In genomic region chr2:217849154-217849553, GRCh38 we compare ENCODE assay signal across 18 cellular contexts.
A peak's percentile ranks its signal among the peaks of the same experiment; 100 is the strongest.
DNase-seq lines count a peak whose midpoint lies in the region; ATAC-seq, FAIRE-seq and TF ChIP-seq lines count a peak whose summit lies in the region.
"Had no signal": no experiment of that assay in that cellular context is flagged by ENCODE, and none has a peak within 500 bp of the region (broad histone marks: within the 10 kb centered on the region; RNA-seq: fewer than 3 reads in every experiment).

No MANE protein-coding gene starts in this region.

- no peaks in the 10 kb centered on the region for H3K79me1 ChIP-seq in mesendoderm (ENCODE audit: low read length)

- no peak overlapping the region for H4K5ac ChIP-seq in mesendoderm (ENCODE audit: low read length)

- H3K18ac ChIP-seq in mesendoderm (ENCODE audit: low read length), result no peak overlapping the region

- no peak overlapping the region for H2BK120ac ChIP-seq in mesendoderm (ENCODE audit: low read depth, low read length)

- H3K4me1 ChIP-seq in astrocyte (ENCODE audit: insufficient read depth, low read length) (peaks cover 42% of the 10 kb centered on the region), muscle layer of colon (ENCODE audit: insufficient read depth, low read length) (peaks cover 89% of the 10 kb centered on the region), suprapubic skin (peaks cover 70% of the 10 kb centered on the region), mesendoderm (ENCODE audit: control insufficient read depth, low read depth, low read length) (no peaks in the 10 kb centered on the region)

- H2BK5ac ChIP-seq in mesendoderm (ENCODE audit: low read length), result no peak overlapping the region

- peak; percentile 61 for DNase-seq in GM03348 (ENCODE audit: low spot score)
- DNase-seq in astrocyte (ENCODE audit: low read depth), result no peak
- no peak for DNase-seq in suprapubic skin (ENCODE audit: low spot score in 2 of 2)
- DNase-seq in mesendoderm, result no peak
- DNase-seq in NCI-H187 (lab: John Stamatoyannopoulos, UW), result no peak
- DNase-seq: activated CD4-positive, alpha-beta T cell treated with anti-CD3 and anti-CD28 coated beads for 1 hour; activated CD8-positive, alpha-beta memory T cell treated with anti-CD3 and anti-CD28 coated beads, Interleukin-2, amount 50 U/mL, for 48 hours; activated naive CD4-positive, alpha-beta T cell treated with anti-CD3 and anti-CD28 coated beads, Interleukin-2, amount 10 ng/mL, durations not matched to agents 7 days and 5 days; Calu3; mucosa of descending colon; NCI-H2081 had no signal

- H2AK5ac ChIP-seq in mesendoderm (ENCODE audit: low read length), result no peak overlapping the region

- H3K9me3 Mint-ChIP-seq in astrocyte (ENCODE audit: unreplicated experiment), result no peaks in the 10 kb centered on the region
- H3K9me3 Mint-ChIP-seq: activated naive CD4-positive, alpha-beta T cell treated with anti-CD3 and anti-CD28 coated beads, Interleukin-2, amount 10 ng/mL, durations not matched to agents 7 days and 5 days; T-helper 1 cell treated with Interleukin-12 subunit alpha and Interleukin-12 subunit beta and Interleukin-4 antibody, amounts not matched to agents 30 μg/mL and 1 μg/mL, for 36 hours had no signal

- H3K79me2 ChIP-seq in astrocyte (ENCODE audit: insufficient read depth, low read length), result peaks cover 66% of the 10 kb centered on the region
- H3K79me2 ChIP-seq in mesendoderm (ENCODE audit: control insufficient read depth, insufficient read depth, low read length), result no peaks in the 10 kb centered on the region

- no peak overlapping the region for H3K56ac ChIP-seq in mesendoderm (ENCODE audit: low read length)

- TF ChIP-seq CTCF in astrocyte (IDR thresholded peaks at IDR 0.05; ENCODE audit: insufficient read depth, low read depth, low read length) (no peak), suprapubic skin (IDR thresholded peaks at IDR 0.05) (no peak)

- H3K9ac ChIP-seq in astrocyte (ENCODE audit: low read length) (no peak overlapping the region), muscle layer of colon (ENCODE audit: low read length) (no peak overlapping the region), mesendoderm (ENCODE audit: low read length) (no peak overlapping the region)

- H3K4ac ChIP-seq in mesendoderm (ENCODE audit: low read depth, low read length), result no peak overlapping the region

- no peak overlapping the region for H2AFZ ChIP-seq in astrocyte (ENCODE audit: low read depth, low read length)

- H3K27me3 ChIP-seq in astrocyte (ENCODE audit: insufficient read depth, low read length) (no peaks in the 10 kb centered on the region), muscle layer of colon (ENCODE audit: control insufficient read depth in 1 of 2, insufficient read depth in 2 of 2, low read length in 2 of 2) (no peaks in the 10 kb centered on the region), suprapubic skin (no peaks in the 10 kb centered on the region), mesendoderm (ENCODE audit: insufficient read depth, low read length, poor library complexity) (no peaks in the 10 kb centered on the region)
- H3K27me3 ChIP-seq: cardiac muscle cell had no signal

- no peak for ATAC-seq in HG02678 (IDR thresholded peaks at IDR 0.05; ENCODE audit: unreplicated experiment)
- no peak for ATAC-seq in HG03045 (IDR thresholded peaks at IDR 0.05; ENCODE audit: unreplicated experiment)
- ATAC-seq: mucosa of descending colon had no signal

- peaks cover 37% of the 10 kb centered on the region for H3K36me3 Mint-ChIP-seq in astrocyte (ENCODE audit: low read depth, unreplicated experiment)
- H3K36me3 Mint-ChIP-seq: activated naive CD4-positive, alpha-beta T cell treated with anti-CD3 and anti-CD28 coated beads, Interleukin-2, amount 10 ng/mL, durations not matched to agents 7 days and 5 days had no signal

- H4K20me1 ChIP-seq in astrocyte (ENCODE audit: insufficient read depth, low read length), result peaks cover 89% of the 10 kb centered on the region

- H3K27ac Mint-ChIP-seq in astrocyte (ENCODE audit: unreplicated experiment), result peak overlapping the region; percentile 49
- H3K27ac Mint-ChIP-seq: activated naive CD4-positive, alpha-beta T cell treated with anti-CD3 and anti-CD28 coated beads, Interleukin-2, amount 10 ng/mL, durations not matched to agents 7 days and 5 days; progenitor cell of endocrine pancreas; T-helper 1 cell treated with Interleukin-12 subunit alpha and Interleukin-12 subunit beta and Interleukin-4 antibody, amounts not matched to agents 30 μg/mL and 1 μg/mL, for 36 hours had no signal

- no peaks in the 10 kb centered on the region for H3K9me3 ChIP-seq in astrocyte (ENCODE audit: insufficient read depth, low read depth, low read length)
- H3K9me3 ChIP-seq in muscle layer of colon (ENCODE audit: low read length), result peaks cover 7% of the 10 kb centered on the region
- no peaks in the 10 kb centered on the region for H3K9me3 ChIP-seq in suprapubic skin
- H3K9me3 ChIP-seq: mucosa of descending colon had no signal

- peak overlapping the region; percentile 37 for H3K4me3 ChIP-seq in astrocyte (ENCODE audit: insufficient read depth, low read depth, low read length)
- no peak overlapping the region for H3K4me3 ChIP-seq in muscle layer of colon (ENCODE audit: low read depth in 1 of 2, low read length in 2 of 2)
- H3K4me3 ChIP-seq in suprapubic skin, result no peak overlapping the region
- no peak overlapping the region for H3K4me3 ChIP-seq in mesendoderm (ENCODE audit: low read length)
- H3K4me3 ChIP-seq: cardiac muscle cell, mucosa of descending colon had no signal

- peak overlapping the region; percentile 85 for H3K4me2 ChIP-seq in astrocyte (ENCODE audit: low read length)
- no peak overlapping the region for H3K4me2 ChIP-seq in mesendoderm (ENCODE audit: low read length)

- 71% methylated on average over 2 of the region's 2 CpGs for WGBS in suprapubic skin
- WGBS in mesendoderm (ENCODE audit: extremely low coverage, insufficient coverage, low lambda C conversion rate), result no CpG with 5 or more reads among the region's 2 CpGs

- H3K27me3 Mint-ChIP-seq in astrocyte (ENCODE audit: low read depth, unreplicated experiment), result no peaks in the 10 kb centered on the region

- no peak for TF ChIP-seq EP300 in suprapubic skin (IDR thresholded peaks at IDR 0.05)

- no peak for FAIRE-seq in astrocyte (lab: Jason Lieb, UNC)
- FAIRE-seq: RCC 7860 had no signal

- no peak overlapping the region for H3K23ac ChIP-seq in mesendoderm (ENCODE audit: low read length)

- no peak for TF ChIP-seq POLR2A in suprapubic skin (IDR thresholded peaks at IDR 0.05)

- peaks cover 32% of the 10 kb centered on the region for H3K36me3 ChIP-seq in astrocyte (ENCODE audit: insufficient read depth, low read length)
- peaks cover 79% of the 10 kb centered on the region for H3K36me3 ChIP-seq in muscle layer of colon (ENCODE audit: insufficient read depth, low read length)
- H3K36me3 ChIP-seq in suprapubic skin, result peaks cover 39% of the 10 kb centered on the region
- no peaks in the 10 kb centered on the region for H3K36me3 ChIP-seq in mesendoderm (ENCODE audit: control insufficient read depth, insufficient read depth, low read length)

- H2BK15ac ChIP-seq in mesendoderm (replicated peaks; ENCODE audit: low read depth), result no peak overlapping the region

- no peak overlapping the region for H3K4me3 Mint-ChIP-seq in astrocyte (ENCODE audit: unreplicated experiment)
- H3K4me3 Mint-ChIP-seq: activated naive CD4-positive, alpha-beta T cell treated with anti-CD3 and anti-CD28 coated beads, Interleukin-2, amount 10 ng/mL, durations not matched to agents 7 days and 5 days; T-helper 1 cell treated with Interleukin-12 subunit alpha and Interleukin-12 subunit beta and Interleukin-4 antibody, amounts not matched to agents 30 μg/mL and 1 μg/mL, for 36 hours had no signal

- H3K27ac ChIP-seq in astrocyte (ENCODE audit: low read depth, low read length) (peak overlapping the region; percentile 31), muscle layer of colon (ENCODE audit: low read depth, low read length) (peak overlapping the region; percentile 58), suprapubic skin (peak overlapping the region; percentile 17), mesendoderm (ENCODE audit: low read depth, low read length) (no peak overlapping the region)
- H3K27ac ChIP-seq: cardiac muscle cell had no signal

- no peak overlapping the region for H4K8ac ChIP-seq in mesendoderm (ENCODE audit: low read depth, low read length)

- peaks cover 52% of the 10 kb centered on the region for H3K4me1 Mint-ChIP-seq in astrocyte (ENCODE audit: low read depth, unreplicated experiment)
- H3K4me1 Mint-ChIP-seq: activated naive CD4-positive, alpha-beta T cell treated with anti-CD3 and anti-CD28 coated beads, Interleukin-2, amount 10 ng/mL, durations not matched to agents 7 days and 5 days had no signal
